In genomic region chr11:57597461-57597892, GRCh38 we compare ENCODE assay signal across 9 cellular contexts. TPM values are rescaled to one million over a fixed set of nuclear protein-coding genes. Genes with fewer than 3 reads are reported as not detected.
A peak's percentile ranks its signal among the peaks of the same experiment; 100 is the strongest.
DNase-seq lines count a peak whose midpoint lies in the region; ATAC-seq and TF ChIP-seq lines count a peak whose summit lies in the region.
"Had no signal": no experiment of that assay in that cellular context is flagged by ENCODE, and none has a peak within 500 bp of the region (broad histone marks: within the 10 kb centered on the region; RNA-seq: fewer than 3 reads in every experiment).

SERPING1 (plus strand) TSS chr11:57597685; CDS start chr11:57598271, 586 bp downstream.

- peak within 1 kb of the TSS; percentile 52 to 56 for H3K4me3 ChIP-seq in left lung
- peak within 1 kb of the TSS; percentile 25 to 73 (median 42) for H3K4me3 ChIP-seq in spleen

- TF ChIP-seq POLR2A in spleen (IDR thresholded peaks at IDR 0.05): no peak

- peak; percentile 77 for ATAC-seq in left lung
- ATAC-seq in HG03571 (IDR thresholded peaks at IDR 0.05; ENCODE audit: unreplicated experiment): no peak

- intact Hi-C loops in dendritic cell treated with granulocyte-macrophage colony-stimulating factor and Interleukin-4, amounts not matched to agents 40 ng/mL and 50 ng/mL, for 4 days (cut with micrococcal nuclease): no loop called here
- intact Hi-C loops in left lung (cut with DNase I): no loop called here
- intact Hi-C loops in spleen (cut with DNase I; ENCODE audit: low total_unique reads): no loop called here

- no peak for TF ChIP-seq CTCF in left lung (IDR thresholded peaks at IDR 0.05)
- no peak for TF ChIP-seq CTCF in spleen (IDR thresholded peaks at IDR 0.05 in 8 of 11, conservative IDR thresholded peaks at IDR 0.05 in 3 of 11)

- H3K4me1 ChIP-seq in left lung (peaks cover 9 to 16% of the 10 kb centered on the region in 2 donors), spleen (peaks cover 0 to 36% (median 4%) of the 10 kb centered on the region in 6 donors)

- no peaks in the 10 kb centered on the region for H3K36me3 Mint-ChIP-seq in dendritic cell treated with granulocyte-macrophage colony-stimulating factor and Interleukin-4, amounts not matched to agents 40 ng/mL and 50 ng/mL, for 4 days (ENCODE audit: low read depth)

- H3K4me1 Mint-ChIP-seq in dendritic cell treated with granulocyte-macrophage colony-stimulating factor and Interleukin-4, amounts not matched to agents 40 ng/mL and 50 ng/mL, for 4 days (ENCODE audit: low read depth): peaks cover 27% of the 10 kb centered on the region

- H3K27me3 Mint-ChIP-seq in dendritic cell treated with granulocyte-macrophage colony-stimulating factor and Interleukin-4, amounts not matched to agents 40 ng/mL and 50 ng/mL, for 4 days: peaks cover 22% of the 10 kb centered on the region

- H3K9me3 ChIP-seq in left lung (no peaks in the 10 kb centered on the region), spleen (no peaks in the 10 kb centered on the region)

- no peaks in the 10 kb centered on the region for H3K9me3 Mint-ChIP-seq in dendritic cell treated with granulocyte-macrophage colony-stimulating factor and Interleukin-4, amounts not matched to agents 40 ng/mL and 50 ng/mL, for 4 days

- H3K36me3 ChIP-seq in left lung (peaks cover 0 to 4% of the 10 kb centered on the region in 2 donors), spleen (peaks cover 0 to 17% (median 0%) of the 10 kb centered on the region in 6 donors)

- no peaks in the 10 kb centered on the region for H3K27me3 ChIP-seq in left lung
- peaks cover 0 to 27% (median 0%) of the 10 kb centered on the region in 7 donors for H3K27me3 ChIP-seq in spleen (replicated peaks in 1 of 7)

- H3K27ac ChIP-seq in left lung (peak within 1 kb of the TSS; percentile 69 to 72), spleen (peak within 1 kb of the TSS in 7 of 8 donors; percentile 46 to 87 (median 78))

- H3K4me3 Mint-ChIP-seq in dendritic cell treated with granulocyte-macrophage colony-stimulating factor and Interleukin-4, amounts not matched to agents 40 ng/mL and 50 ng/mL, for 4 days: peak within 1 kb of the TSS; percentile 63

- 13 to 44% (median 38%) methylated on average over 9 to 10 of the region's 10 CpGs for WGBS in spleen, 5 donors

- peak within 1 kb of the TSS; percentile 62 for H3K27ac Mint-ChIP-seq in dendritic cell treated with granulocyte-macrophage colony-stimulating factor and Interleukin-4, amounts not matched to agents 40 ng/mL and 50 ng/mL, for 4 days

- DNase-seq in HCEC 1CT (peak; percentile 7), left lung (peak in 1 of 2 donors; percentile 45), spleen (peak; percentile 72), NOMO-1 treated with dmso at 0.1 percent for 144 hours (lab: John Stamatoyannopoulos, UW; ENCODE audit: unreplicated experiment) (no peak), NCI-H2107 treated with DMSO at 0.1 percent for 48 hours (lab: John Stamatoyannopoulos, UW; ENCODE audit: unreplicated experiment) (no peak), epidermal melanocyte (ENCODE audit: insufficient read length, low spot score) (no peak)
- DNase-seq: stimulated activated CD8-positive, alpha-beta memory T cell treated with anti-CD3 and anti-CD28 coated beads, Interleukin-4, amount 100 ng/mL, for 48 hours had no signal

RNA-seq across cellular contexts. Expression of gene SERPING1, which starts in this region (rescaled TPM):
- total RNA-seq in left lung: 100 to 1,000 TPM; 195 to 329 TPM
- total RNA-seq in spleen: 100 to 1,000 TPM; 121 to 364 (median 255) TPM
- polyA plus RNA-seq in spleen: 100 to 1,000 TPM; 104 to 187 (median 161) TPM

Comparison
In these comparisons a context has a peak if more than half of its experiments do, and no peak if none do; other contexts are left out.
1. DNase-seq: peak in HCEC 1CT (single experiment) and spleen (single experiment); none in NOMO-1 treated with dmso at 0.1 percent for 144 hours (single experiment), NCI-H2107 treated with DMSO at 0.1 percent for 48 hours (single experiment) and epidermal melanocyte (single experiment).